In the genomic region with DNA sequence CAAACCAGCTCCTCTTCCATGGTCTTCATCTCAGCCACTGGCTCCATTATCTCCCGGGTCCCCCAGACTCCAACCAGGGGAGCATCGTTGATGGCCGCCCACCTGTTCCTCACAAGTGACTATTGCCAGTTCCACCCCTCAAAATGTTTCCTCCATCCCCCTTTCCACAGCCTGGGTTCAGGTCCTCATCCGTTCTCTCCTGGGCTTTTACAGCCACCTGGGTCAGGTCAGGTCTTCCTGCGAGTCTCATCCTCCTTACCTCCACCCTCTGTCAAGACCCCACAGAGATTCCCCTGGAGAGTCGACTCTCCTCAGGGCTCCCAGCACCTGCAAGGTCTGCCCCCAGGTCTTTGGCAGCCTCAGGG, we compare ENCODE assay signal across 13 cellular contexts.
"Had no signal": no experiment of that assay in that cellular context is flagged by ENCODE, and none has a peak within 500 bp of the region (broad histone marks: within the 10 kb centered on the region; RNA-seq: fewer than 3 reads in every experiment).

No MANE protein-coding gene starts in this region.

- DNase-seq: effector memory CD4-positive, alpha-beta T cell; heart left ventricle; hippocampal formation; kidney glomerular epithelial cell; naive thymus-derived CD8-positive, alpha-beta T cell; spleen; stimulated activated CD4-positive, alpha-beta T cell treated with anti-CD3 and anti-CD28 coated beads, Interleukin-2, amount 100 ng/mL, for 24 hours; stimulated activated CD4-positive, alpha-beta T cell treated with anti-CD3 and anti-CD28 coated beads, Interleukin-4, amount 100 ng/mL, for 4 hours; testis; upper lobe of right lung had no signal

- H3K4me3 Mint-ChIP-seq: naive thymus-derived CD8-positive, alpha-beta T cell; stimulated activated naive CD8-positive, alpha-beta T cell treated with anti-CD3 and anti-CD28 coated beads, Interleukin-15, Interleukin-2, amounts not matched to agents 100 ng/mL and 50 ng/mL, for 24 hours had no signal

- H3K36me3 Mint-ChIP-seq: naive thymus-derived CD8-positive, alpha-beta T cell had no signal

- ATAC-seq: esophagus mucosa; heart left ventricle; naive thymus-derived CD8-positive, alpha-beta T cell; sciatic nerve; upper lobe of right lung had no signal

- H3K9me3 Mint-ChIP-seq: naive thymus-derived CD8-positive, alpha-beta T cell; stimulated activated naive CD8-positive, alpha-beta T cell treated with anti-CD3 and anti-CD28 coated beads, Interleukin-15, Interleukin-2, amounts not matched to agents 100 ng/mL and 50 ng/mL, for 24 hours had no signal

- H3K27ac Mint-ChIP-seq: stimulated activated naive CD8-positive, alpha-beta T cell treated with anti-CD3 and anti-CD28 coated beads, Interleukin-15, Interleukin-2, amounts not matched to agents 100 ng/mL and 50 ng/mL, for 24 hours had no signal
